ENCODE assay signal across 1 cellular context in the genomic region with DNA sequence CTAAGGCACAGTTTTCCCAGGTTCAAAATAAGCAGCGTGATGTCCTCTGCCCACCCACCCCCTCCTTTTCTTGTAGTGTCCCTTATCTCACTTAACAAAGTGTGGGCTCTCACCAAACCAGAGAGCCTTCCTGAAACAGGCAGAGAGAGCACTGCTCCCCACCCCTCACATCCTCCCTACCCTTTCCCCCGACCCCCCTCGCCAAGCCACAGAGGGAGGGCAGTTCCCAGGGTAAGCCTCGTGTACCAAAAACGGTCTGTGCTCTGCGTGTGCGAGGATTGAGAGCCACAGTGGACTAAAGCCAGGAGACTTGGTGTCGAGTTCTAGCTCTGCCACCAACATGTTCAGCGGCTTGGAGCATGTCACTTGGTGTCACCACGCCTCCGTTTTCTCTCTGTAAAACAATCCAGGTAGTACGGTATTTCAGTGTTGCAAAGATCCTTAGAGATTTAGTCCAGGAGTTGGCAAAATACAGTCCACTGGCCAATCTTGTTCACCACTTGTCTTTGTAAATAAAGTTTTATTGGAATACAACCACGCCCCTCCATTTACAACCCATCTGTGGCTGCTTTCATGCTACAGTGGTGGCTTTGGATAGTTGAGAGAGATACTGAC.
TF ChIP-seq lines count a peak whose summit lies in the region.

No MANE protein-coding gene starts in this region.

TF ChIP-seq in GM23338, 12 proteins besides CTCF, POLR2A, EP300 and RAD21 (continued from another document):
- TF ChIP-seq ZNF462 (CRISPR knock-in tag; IDR thresholded peaks at IDR 0.05) (no peak), EZH2phosphoT487 (IDR thresholded peaks at IDR 0.05; ENCODE audit: unreplicated experiment) (no peak), NANOG (IDR thresholded peaks at IDR 0.05; ENCODE audit: borderline replicate concordance) (no peak), JUNB (IDR thresholded peaks at IDR 0.05; ENCODE audit: unreplicated experiment) (no peak), REST (IDR thresholded peaks at IDR 0.05; ENCODE audit: unreplicated experiment) (no peak), ZNF331 (CRISPR knock-in tag; IDR thresholded peaks at IDR 0.05; ENCODE audit: low read depth) (no peak)
